2 cellular contexts compared by ENCODE assay signal in the genomic region with DNA sequence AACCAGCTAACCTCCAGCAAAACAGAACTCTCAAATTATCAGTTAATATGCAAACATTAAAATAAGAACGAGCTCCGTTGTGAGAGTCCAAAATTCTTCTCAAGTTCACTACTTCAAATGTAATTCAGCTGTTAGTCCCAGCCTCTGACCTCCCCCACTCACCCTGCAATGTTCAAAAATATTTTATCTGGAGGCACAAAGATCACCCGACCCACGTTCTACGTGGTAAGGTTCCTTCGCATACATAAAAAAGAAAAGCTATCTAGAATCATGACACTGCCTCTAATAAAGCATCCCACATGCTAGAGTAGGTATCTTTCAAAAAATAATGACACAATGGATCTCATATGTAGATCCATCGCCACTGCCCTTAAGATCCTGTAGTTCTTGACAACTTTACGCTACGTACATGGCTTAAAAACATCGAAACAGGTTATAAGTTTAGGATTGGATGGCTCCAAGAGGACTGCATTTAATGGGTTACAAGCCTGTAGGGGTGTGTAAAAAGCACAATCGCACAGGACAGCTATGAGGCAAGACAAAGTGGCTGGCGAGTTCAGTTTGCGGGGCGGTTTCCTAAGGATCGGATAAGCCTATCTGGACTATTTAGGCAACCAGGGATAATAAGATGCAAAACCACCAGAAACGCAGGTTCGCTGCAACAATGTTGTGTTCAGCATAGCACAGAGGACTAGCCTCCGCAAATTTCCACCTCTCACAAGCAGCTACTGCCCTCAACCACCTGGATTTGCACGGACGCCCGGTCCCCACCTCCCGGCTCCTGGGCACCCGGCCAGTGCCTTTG.
TF ChIP-seq lines count a peak whose summit lies in the region.

No MANE protein-coding gene starts in this region.

TF ChIP-seq in HEK293, 187 proteins besides CTCF, POLR2A, EP300 and RAD21 (continues in another document):
- TF ChIP-seq ZNF214 (tag by site-specific recombination; IDR thresholded peaks at IDR 0.05; ENCODE audit: borderline replicate concordance), result no peak
- peak; percentile 23; the same call in 1 of the 2 replicates for TF ChIP-seq FEZF1 (tag by site-specific recombination; IDR thresholded peaks at IDR 0.05)
- TF ChIP-seq ZSCAN30 (tag by site-specific recombination; IDR thresholded peaks at IDR 0.05), result no peak
- no peak for TF ChIP-seq BCL11B (tag by site-specific recombination; IDR thresholded peaks at IDR 0.05; ENCODE audit: low read depth)
- TF ChIP-seq ZNF510 (tag by site-specific recombination; IDR thresholded peaks at IDR 0.05; ENCODE audit: insufficient replicate concordance), result no peak
- no peak for TF ChIP-seq ZBTB1 (tag by site-specific recombination; IDR thresholded peaks at IDR 0.05)
- no peak for TF ChIP-seq PRDM4 (tag by site-specific recombination; IDR thresholded peaks at IDR 0.05)
- no peak for TF ChIP-seq ZNF157 (tag by site-specific recombination; IDR thresholded peaks at IDR 0.05)
- no peak for TF ChIP-seq HIC1 (tag by site-specific recombination; IDR thresholded peaks at IDR 0.05)
- TF ChIP-seq REST (tag by site-specific recombination; IDR thresholded peaks at IDR 0.05), result no peak
- TF ChIP-seq, protein P1, sequence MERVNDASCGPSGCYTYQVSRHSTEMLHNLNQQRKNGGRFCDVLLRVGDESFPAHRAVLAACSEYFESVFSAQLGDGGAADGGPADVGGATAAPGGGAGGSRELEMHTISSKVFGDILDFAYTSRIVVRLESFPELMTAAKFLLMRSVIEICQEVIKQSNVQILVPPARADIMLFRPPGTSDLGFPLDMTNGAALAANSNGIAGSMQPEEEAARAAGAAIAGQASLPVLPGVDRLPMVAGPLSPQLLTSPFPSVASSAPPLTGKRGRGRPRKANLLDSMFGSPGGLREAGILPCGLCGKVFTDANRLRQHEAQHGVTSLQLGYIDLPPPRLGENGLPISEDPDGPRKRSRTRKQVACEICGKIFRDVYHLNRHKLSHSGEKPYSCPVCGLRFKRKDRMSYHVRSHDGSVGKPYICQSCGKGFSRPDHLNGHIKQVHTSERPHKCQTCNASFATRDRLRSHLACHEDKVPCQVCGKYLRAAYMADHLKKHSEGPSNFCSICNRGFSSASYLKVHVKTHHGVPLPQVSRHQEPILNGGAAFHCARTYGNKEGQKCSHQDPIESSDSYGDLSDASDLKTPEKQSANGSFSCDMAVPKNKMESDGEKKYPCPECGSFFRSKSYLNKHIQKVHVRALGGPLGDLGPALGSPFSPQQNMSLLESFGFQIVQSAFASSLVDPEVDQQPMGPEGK (tag by site-specific recombination; IDR thresholded peaks at IDR 0.05), result no peak; the same call in 1 of the 2 replicates
- no peak for TF ChIP-seq ZNF121 (tag by site-specific recombination; IDR thresholded peaks at IDR 0.05)
- no peak for TF ChIP-seq ZNF10 (tag by site-specific recombination; IDR thresholded peaks at IDR 0.05)
- TF ChIP-seq ZNF549 (tag by site-specific recombination; IDR thresholded peaks at IDR 0.05), result no peak
- no peak for TF ChIP-seq SALL2 (tag by site-specific recombination; IDR thresholded peaks at IDR 0.05; ENCODE audit: borderline replicate concordance)
- TF ChIP-seq ZNF707 (tag by site-specific recombination; IDR thresholded peaks at IDR 0.05), result no peak

TF ChIP-seq in HepG2, 621 proteins besides CTCF, POLR2A, EP300 and RAD21:
- TF ChIP-seq ZNF343 (CRISPR knock-in tag; IDR thresholded peaks at IDR 0.05), result no peak
- TF ChIP-seq REPIN1 (CRISPR knock-in tag; IDR thresholded peaks at IDR 0.05; ENCODE audit: borderline replicate concordance, low read depth), result peak; percentile 2; the same call in 1 of the 2 replicates
- no peak for TF ChIP-seq TSC22D2 (CRISPR knock-in tag; IDR thresholded peaks at IDR 0.05; ENCODE audit: borderline replicate concordance)
- no peak for TF ChIP-seq ZBTB7B (CRISPR knock-in tag; IDR thresholded peaks at IDR 0.05)
- TF ChIP-seq SMARCE1 (IDR thresholded peaks at IDR 0.05; ENCODE audit: borderline replicate concordance), result no peak
- no peak for TF ChIP-seq SRF (IDR thresholded peaks at IDR 0.05; ENCODE audit: low read depth, low read length)
- TF ChIP-seq KDM5B (CRISPR knock-in tag; IDR thresholded peaks at IDR 0.05; ENCODE audit: borderline replicate concordance), result no peak
- TF ChIP-seq ZNF563 (CRISPR knock-in tag; IDR thresholded peaks at IDR 0.05), result no peak
- no peak for TF ChIP-seq ZNF672 (CRISPR knock-in tag; IDR thresholded peaks at IDR 0.05)
- TF ChIP-seq, protein P2, sequence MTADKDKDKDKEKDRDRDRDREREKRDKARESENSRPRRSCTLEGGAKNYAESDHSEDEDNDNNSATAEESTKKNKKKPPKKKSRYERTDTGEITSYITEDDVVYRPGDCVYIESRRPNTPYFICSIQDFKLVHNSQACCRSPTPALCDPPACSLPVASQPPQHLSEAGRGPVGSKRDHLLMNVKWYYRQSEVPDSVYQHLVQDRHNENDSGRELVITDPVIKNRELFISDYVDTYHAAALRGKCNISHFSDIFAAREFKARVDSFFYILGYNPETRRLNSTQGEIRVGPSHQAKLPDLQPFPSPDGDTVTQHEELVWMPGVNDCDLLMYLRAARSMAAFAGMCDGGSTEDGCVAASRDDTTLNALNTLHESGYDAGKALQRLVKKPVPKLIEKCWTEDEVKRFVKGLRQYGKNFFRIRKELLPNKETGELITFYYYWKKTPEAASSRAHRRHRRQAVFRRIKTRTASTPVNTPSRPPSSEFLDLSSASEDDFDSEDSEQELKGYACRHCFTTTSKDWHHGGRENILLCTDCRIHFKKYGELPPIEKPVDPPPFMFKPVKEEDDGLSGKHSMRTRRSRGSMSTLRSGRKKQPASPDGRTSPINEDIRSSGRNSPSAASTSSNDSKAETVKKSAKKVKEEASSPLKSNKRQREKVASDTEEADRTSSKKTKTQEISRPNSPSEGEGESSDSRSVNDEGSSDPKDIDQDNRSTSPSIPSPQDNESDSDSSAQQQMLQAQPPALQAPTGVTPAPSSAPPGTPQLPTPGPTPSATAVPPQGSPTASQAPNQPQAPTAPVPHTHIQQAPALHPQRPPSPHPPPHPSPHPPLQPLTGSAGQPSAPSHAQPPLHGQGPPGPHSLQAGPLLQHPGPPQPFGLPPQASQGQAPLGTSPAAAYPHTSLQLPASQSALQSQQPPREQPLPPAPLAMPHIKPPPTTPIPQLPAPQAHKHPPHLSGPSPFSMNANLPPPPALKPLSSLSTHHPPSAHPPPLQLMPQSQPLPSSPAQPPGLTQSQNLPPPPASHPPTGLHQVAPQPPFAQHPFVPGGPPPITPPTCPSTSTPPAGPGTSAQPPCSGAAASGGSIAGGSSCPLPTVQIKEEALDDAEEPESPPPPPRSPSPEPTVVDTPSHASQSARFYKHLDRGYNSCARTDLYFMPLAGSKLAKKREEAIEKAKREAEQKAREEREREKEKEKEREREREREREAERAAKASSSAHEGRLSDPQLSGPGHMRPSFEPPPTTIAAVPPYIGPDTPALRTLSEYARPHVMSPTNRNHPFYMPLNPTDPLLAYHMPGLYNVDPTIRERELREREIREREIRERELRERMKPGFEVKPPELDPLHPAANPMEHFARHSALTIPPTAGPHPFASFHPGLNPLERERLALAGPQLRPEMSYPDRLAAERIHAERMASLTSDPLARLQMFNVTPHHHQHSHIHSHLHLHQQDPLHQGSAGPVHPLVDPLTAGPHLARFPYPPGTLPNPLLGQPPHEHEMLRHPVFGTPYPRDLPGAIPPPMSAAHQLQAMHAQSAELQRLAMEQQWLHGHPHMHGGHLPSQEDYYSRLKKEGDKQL (CRISPR knock-in tag; IDR thresholded peaks at IDR 0.05; ENCODE audit: low read depth), result no peak
- TF ChIP-seq E2F2 (CRISPR knock-in tag; IDR thresholded peaks at IDR 0.05; ENCODE audit: borderline replicate concordance), result no peak
- TF ChIP-seq ZNF414 (CRISPR knock-in tag; IDR thresholded peaks at IDR 0.05), result 0 out of 2 replicates have a peak, but pooled peaks have one; percentile 31
- no peak for TF ChIP-seq IKZF1 (IDR thresholded peaks at IDR 0.05)
- TF ChIP-seq ZNF331 (CRISPR knock-in tag; IDR thresholded peaks at IDR 0.05), result 0 out of 2 replicates have a peak, but pooled peaks have one; percentile 1
- TF ChIP-seq ZNF7 (CRISPR knock-in tag; IDR thresholded peaks at IDR 0.05), result no peak
- no peak for TF ChIP-seq CSRNP2 (CRISPR knock-in tag; conservative IDR thresholded peaks at IDR 0.05; ENCODE audit: low read depth)
- TF ChIP-seq TFAP4 (IDR thresholded peaks at IDR 0.05; ENCODE audit: borderline replicate concordance, low read depth), result peak; percentile 11; the same call in 1 of the 2 replicates
- TF ChIP-seq ZNF589 (CRISPR knock-in tag; conservative IDR thresholded peaks at IDR 0.05), result no peak
- TF ChIP-seq ZNF616 (CRISPR knock-in tag; IDR thresholded peaks at IDR 0.05; ENCODE audit: low read depth), result no peak
- TF ChIP-seq ZNF564 (CRISPR knock-in tag; IDR thresholded peaks at IDR 0.05), result 0 out of 2 replicates have a peak, but pooled peaks have one; percentile 7
- 0 out of 2 replicates have a peak, but pooled peaks have one; percentile 1 for TF ChIP-seq TMF1 (CRISPR knock-in tag; IDR thresholded peaks at IDR 0.05; ENCODE audit: low read depth)
- 0 out of 2 replicates have a peak, but pooled peaks have one; percentile 8 for TF ChIP-seq SNAI1 (CRISPR knock-in tag; IDR thresholded peaks at IDR 0.05; ENCODE audit: borderline replicate concordance)
- TF ChIP-seq ZNF615 (CRISPR knock-in tag; IDR thresholded peaks at IDR 0.05; ENCODE audit: borderline replicate concordance), result no peak
- no peak for TF ChIP-seq NBN (conservative IDR thresholded peaks at IDR 0.05)
- no peak for TF ChIP-seq ZNF570 (CRISPR knock-in tag; IDR thresholded peaks at IDR 0.05; ENCODE audit: borderline replicate concordance)
- TF ChIP-seq ZNF569 (CRISPR knock-in tag; IDR thresholded peaks at IDR 0.05; ENCODE audit: borderline replicate concordance), result no peak
- TF ChIP-seq ZNF281 (CRISPR knock-in tag; IDR thresholded peaks at IDR 0.05; ENCODE audit: borderline replicate concordance), result peak; percentile 60; the same call in 1 of the 2 replicates
- 0 out of 2 replicates have a peak, but pooled peaks have one; percentile 48 for TF ChIP-seq MBD4 (IDR thresholded peaks at IDR 0.05; ENCODE audit: borderline replicate concordance, low read length)
- TF ChIP-seq HDAC1 (CRISPR knock-in tag; IDR thresholded peaks at IDR 0.05), result no peak
- TF ChIP-seq KLF12 (CRISPR knock-in tag; IDR thresholded peaks at IDR 0.05; ENCODE audit: borderline replicate concordance), result no peak
- 0 out of 2 replicates have a peak, but pooled peaks have one; percentile 13 for TF ChIP-seq ZNF775 (CRISPR knock-in tag; IDR thresholded peaks at IDR 0.05; ENCODE audit: borderline replicate concordance)
- TF ChIP-seq CEBPG (CRISPR knock-in tag; IDR thresholded peaks at IDR 0.05), result peak; percentile 2; the same call in 1 of the 2 replicates
